In the genomic region with DNA sequence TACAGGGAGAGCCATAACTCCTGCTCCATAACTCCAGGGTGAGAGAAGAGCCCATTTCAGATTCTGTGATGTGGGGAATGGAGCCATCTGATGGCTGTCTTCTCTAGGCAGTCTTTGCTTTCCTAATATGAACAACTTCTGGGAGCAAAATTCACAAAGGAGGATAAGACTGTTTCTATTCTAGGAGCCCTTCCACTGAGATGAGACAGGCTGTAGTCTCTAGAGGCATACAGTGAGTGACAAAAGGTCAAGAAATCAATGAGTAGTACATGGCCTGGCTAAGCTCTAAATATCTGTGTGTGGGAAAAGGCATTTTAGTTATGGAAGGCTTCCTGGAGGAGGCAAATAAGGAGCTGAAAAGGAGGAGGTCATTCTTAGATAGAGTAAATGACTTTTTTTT, we compare ENCODE assay signal across 13 cellular contexts.
DNase-seq lines count a peak whose midpoint lies in the region; ATAC-seq and TF ChIP-seq lines count a peak whose summit lies in the region.
"Had no signal": no experiment of that assay in that cellular context is flagged by ENCODE, and none has a peak within 500 bp of the region (broad histone marks: within the 10 kb centered on the region; RNA-seq: fewer than 3 reads in every experiment).

No MANE protein-coding gene starts in this region.

- TF ChIP-seq CTCF in PC-3 (conservative IDR thresholded peaks at IDR 0.05; ENCODE audit: low read depth, low read length) = no peak
- TF ChIP-seq CTCF in fibroblast of mammary gland (conservative IDR thresholded peaks at IDR 0.05; ENCODE audit: control insufficient read depth, insufficient read depth, low read depth, low read length) = no peak
- TF ChIP-seq CTCF in left lung (IDR thresholded peaks at IDR 0.05) = no peak
- no peak for TF ChIP-seq CTCF in MM.1S (IDR thresholded peaks at IDR 0.05; ENCODE audit: low read length)

- H3K4me3 ChIP-seq in PC-3 (ENCODE audit: low read length) (no peak overlapping the region), fibroblast of mammary gland (ENCODE audit: control insufficient read depth, low read depth, low read length) (no peak overlapping the region), left lung (no peak overlapping the region), MM.1S (ENCODE audit: low read length) (no peak overlapping the region)
- H3K4me3 ChIP-seq: GM23338 had no signal

- POLR2A ChIA-PET in PC-3 (lab: Charles Lee; ENCODE audit: unreplicated experiment) = no interaction called here

- H3K4me2 ChIP-seq in PC-3 (ENCODE audit: low read length) (no peak overlapping the region; the same call in 1 of the 2 replicates), MM.1S (ENCODE audit: low read depth, low read length) (no peak overlapping the region)
- H3K4me2 ChIP-seq: GM23338 had no signal

- CTCF ChIA-PET in PC-3 (lab: Charles Lee) = no interaction called here

- no TSS peak for BruUV-seq in PC-3 (replicated peaks; lab: Mats Ljungman, UMichigan)

- H3K9ac ChIP-seq in PC-3 (ENCODE audit: low read length) (no peak overlapping the region), MM.1S (ENCODE audit: low read length) (no peak overlapping the region)

- H3K79me2 ChIP-seq in PC-3 (ENCODE audit: low read length) = no peaks in the 10 kb centered on the region
- H3K79me2 ChIP-seq in MM.1S (ENCODE audit: low read length) = no peaks in the 10 kb centered on the region

- H3K27ac ChIP-seq in PC-3 (ENCODE audit: low read length) = no peak overlapping the region
- no peak overlapping the region for H3K27ac ChIP-seq in left lung
- no peak overlapping the region for H3K27ac ChIP-seq in MM.1S (ENCODE audit: low read length)

- H3K27me3 ChIP-seq in PC-3 (ENCODE audit: low read length) (no peaks in the 10 kb centered on the region), left lung (peaks cover 12 to 68% of the 10 kb centered on the region in 2 donors), MM.1S (replicated peaks; ENCODE audit: insufficient read depth, low read length) (no peaks in the 10 kb centered on the region)

- no peak for DNase-seq in left ventricle myocardium superior
- no peak for DNase-seq in Right ventricle myocardium superior
- DNase-seq in PC-3 = no peak
- peak; percentile 29 for DNase-seq in fibroblast of mammary gland (ENCODE audit: low read depth)
- no peak for DNase-seq in left lung
- DNase-seq in MM.1S = no peak
- DNase-seq in nucleus accumbens (lab: John Stamatoyannopoulos, UW) = no peak
- DNase-seq: CD8-positive, alpha-beta T cell; COR-L47; DMS153; DMS79 treated with DMSO at 0.1 percent for 48 hours; H7 had no signal

- H3K36me3 ChIP-seq in PC-3 (ENCODE audit: low read depth, low read length) (no peaks in the 10 kb centered on the region), left lung (no peaks in the 10 kb centered on the region), MM.1S (replicated peaks; ENCODE audit: insufficient read depth, low read length) (no peaks in the 10 kb centered on the region)

- H3K9me3 ChIP-seq in PC-3 (ENCODE audit: low read length) (no peaks in the 10 kb centered on the region), left lung (no peaks in the 10 kb centered on the region), MM.1S (replicated peaks; ENCODE audit: insufficient read depth, low read length) (no peaks in the 10 kb centered on the region)

- ATAC-seq in left ventricle myocardium superior (peak; percentile 49), Right ventricle myocardium superior (ENCODE audit: poor library complexity) (no peak), PC-3 (no peak), left lung (no peak)
- ATAC-seq: CD8-positive, alpha-beta T cell had no signal

- intact Hi-C loops in left ventricle myocardium superior (cut with micrococcal nuclease) = no loop called here
- intact Hi-C loops in Right ventricle myocardium superior (cut with DNase I) = no loop called here
- intact Hi-C loops in PC-3 (cut with micrococcal nuclease) = no loop called here
- intact Hi-C loops in left lung (cut with DNase I) = no loop called here

- peak overlapping the region; percentile 39 for H2AFZ ChIP-seq in PC-3 (ENCODE audit: low read length)
- H2AFZ ChIP-seq in MM.1S (ENCODE audit: low read length) = no peak overlapping the region
- H2AFZ ChIP-seq: GM23338 had no signal

- no peaks in the 10 kb centered on the region for H3K9me2 ChIP-seq in PC-3 (replicated peaks; ENCODE audit: low read length)
- no peaks in the 10 kb centered on the region for H3K9me2 ChIP-seq in MM.1S (replicated peaks; ENCODE audit: insufficient read depth, low read length)

- H4K20me1 ChIP-seq in PC-3 (ENCODE audit: low read length) (no peaks in the 10 kb centered on the region), MM.1S (ENCODE audit: insufficient read depth, low read length) (no peaks in the 10 kb centered on the region)

- H3K4me1 ChIP-seq in PC-3 (ENCODE audit: insufficient read depth, low read length) = peaks cover 27% of the 10 kb centered on the region
- no peaks in the 10 kb centered on the region for H3K4me1 ChIP-seq in left lung
- H3K4me1 ChIP-seq in MM.1S (ENCODE audit: low read length) = peaks cover 23% of the 10 kb centered on the region

- H3F3A ChIP-seq in PC-3 (ENCODE audit: low read length, unreplicated experiment) (peaks cover 5% of the 10 kb centered on the region), MM.1S (ENCODE audit: insufficient read depth, low read length) (peaks cover 26% of the 10 kb centered on the region)
